In genomic region chr6:43769526-43770416, GRCh38 we compare ENCODE assay signal across 8 cellular contexts. TPM values are rescaled to one million over a fixed set of nuclear protein-coding genes. Genes with fewer than 3 reads are reported as not detected.
A peak's percentile ranks its signal among the peaks of the same experiment; 100 is the strongest.
DNase-seq lines count a peak whose midpoint lies in the region; ATAC-seq and TF ChIP-seq lines count a peak whose summit lies in the region.

TSS of gene VEGFA (plus strand) at chr6:43770211.

- H3K36me3 Mint-ChIP-seq in activated naive CD8-positive, alpha-beta T cell treated with anti-CD3 and anti-CD28 coated beads, Interleukin-2, amount 50 U/mL, for 24 hours (ENCODE audit: low read depth): peaks cover 9% of the 10 kb centered on the region

- H3K4me1 ChIP-seq in cardiac muscle cell (ENCODE audit: low read depth): peaks cover 11% of the 10 kb centered on the region
- H3K4me1 ChIP-seq in upper lobe of left lung: peaks cover 30 to 48% (median 37%) of the 10 kb centered on the region in 4 donors

- H3K27ac Mint-ChIP-seq in activated naive CD8-positive, alpha-beta T cell treated with anti-CD3 and anti-CD28 coated beads, Interleukin-2, amount 50 U/mL, for 24 hours: peak within 1 kb of the TSS; percentile 94

- TF ChIP-seq POLR2A in upper lobe of left lung (IDR thresholded peaks at IDR 0.05): peak in 3 of 4 donors; percentile 32 to 86 (median 82)

- ATAC-seq in HG02623 (IDR thresholded peaks at IDR 0.05; ENCODE audit: unreplicated experiment) (peak; percentile 59), upper lobe of left lung (ENCODE audit: low FRiP score in 2 of 2) (peak; percentile 87 to 91)
- peak; percentile 73 for ATAC-seq in activated naive CD8-positive, alpha-beta T cell treated with anti-CD3 and anti-CD28 coated beads, Interleukin-2, amount 50 U/mL, for 24 hours

- H3K9me3 ChIP-seq in cardiac muscle cell (ENCODE audit: low read depth) (no peaks in the 10 kb centered on the region), upper lobe of left lung (no peaks in the 10 kb centered on the region)

- no peak for TF ChIP-seq EP300 in upper lobe of left lung (IDR thresholded peaks at IDR 0.05)

- H3K4me3 ChIP-seq in GM12864 (ENCODE audit: low read depth, low read length) (peak within 1 kb of the TSS; percentile 94), cardiac muscle cell (peak within 1 kb of the TSS; percentile 98), upper lobe of left lung (peak within 1 kb of the TSS; percentile 64 to 80 (median 75))

- H3K27ac ChIP-seq in cardiac muscle cell: peak within 1 kb of the TSS; percentile 90
- H3K27ac ChIP-seq in upper lobe of left lung: peak within 1 kb of the TSS; percentile 84 to 97 (median 94)

- intact Hi-C loops in posterior cingulate gyrus (cut with DNase I): loop anchor here (1.0 to 10.0 kb wide), 5 partner anchors 102 to 310 kb away; no protein-coding TSS in a partner anchor

- H3K27me3 ChIP-seq in cardiac muscle cell: no peaks in the 10 kb centered on the region
- no peaks in the 10 kb centered on the region for H3K27me3 ChIP-seq in upper lobe of left lung

- peak; percentile 54 for DNase-seq in GM12864 (ENCODE audit: low read depth)
- peak; percentile 77 for DNase-seq in NCI-H1105 treated with DMSO at 0.1 percent for 48 hours (lab: John Stamatoyannopoulos, UW)
- peak; percentile 79 for DNase-seq in SW480 (ENCODE audit: low spot score)
- peak; percentile 94 for DNase-seq in activated naive CD8-positive, alpha-beta T cell treated with anti-CD3 and anti-CD28 coated beads, Interleukin-2, amount 50 U/mL, for 24 hours
- DNase-seq in cardiac muscle cell (ENCODE audit: low read depth in 1 of 2, low spot score in 1 of 2): peak; percentile 92 to 95
- DNase-seq in posterior cingulate gyrus: peak; percentile 78 to 98 (median 92)
- DNase-seq in upper lobe of left lung: peak; percentile 92 to 95

- H3K36me3 ChIP-seq in cardiac muscle cell: no peaks in the 10 kb centered on the region
- H3K36me3 ChIP-seq in upper lobe of left lung: no peaks in the 10 kb centered on the region

- TF ChIP-seq CTCF in GM12864 (IDR thresholded peaks at IDR 0.05; ENCODE audit: low read depth, low read length, missing control alignments): peak; percentile 97
- peak; percentile 98 for TF ChIP-seq CTCF in cardiac muscle cell (IDR thresholded peaks at IDR 0.05; ENCODE audit: low read depth, low read length)
- TF ChIP-seq CTCF in upper lobe of left lung (IDR thresholded peaks at IDR 0.05): peak; percentile 91 to 98 (median 95)

- 1% methylated on average over 41 to 44 of the region's 62 CpGs for WGBS in upper lobe of left lung, 2 donors

- no peaks in the 10 kb centered on the region for H3K9me3 Mint-ChIP-seq in activated naive CD8-positive, alpha-beta T cell treated with anti-CD3 and anti-CD28 coated beads, Interleukin-2, amount 50 U/mL, for 24 hours

- peak within 1 kb of the TSS; percentile 94 for H3K4me3 Mint-ChIP-seq in activated naive CD8-positive, alpha-beta T cell treated with anti-CD3 and anti-CD28 coated beads, Interleukin-2, amount 50 U/mL, for 24 hours

- peaks cover 5% of the 10 kb centered on the region for H3K27me3 Mint-ChIP-seq in activated naive CD8-positive, alpha-beta T cell treated with anti-CD3 and anti-CD28 coated beads, Interleukin-2, amount 50 U/mL, for 24 hours

- H3K4me1 Mint-ChIP-seq in activated naive CD8-positive, alpha-beta T cell treated with anti-CD3 and anti-CD28 coated beads, Interleukin-2, amount 50 U/mL, for 24 hours: peaks cover 32% of the 10 kb centered on the region

RNA-seq across cellular contexts. Expression of gene VEGFA, which starts in this region (rescaled TPM):
- total RNA-seq in cardiac muscle cell: 409 and 626 TPM in 2 replicates
- 199 and 228 TPM in 2 replicates for polyA plus RNA-seq in cardiac muscle cell
- 100 to 1,000 TPM; 129 to 564 (median 261) TPM for total RNA-seq in upper lobe of left lung

Comparison
In these comparisons a context has a peak if more than half of its experiments do, and no peak if none do; other contexts are left out.
1. Peak in every context shown above with its lines: DNase-seq, ATAC-seq, H3K4me3 ChIP-seq and H3K27ac ChIP-seq.